ENCODE assay signal across 18 cellular contexts in genomic region chr7:140586517-140586916, GRCh38. TPM values are rescaled to one million over a fixed set of nuclear protein-coding genes. Genes with fewer than 3 reads are reported as not detected.
DNase-seq lines count a peak whose midpoint lies in the region; ATAC-seq and TF ChIP-seq lines count a peak whose summit lies in the region.
"Had no signal": no experiment of that assay in that cellular context is flagged by ENCODE, and none has a peak within 500 bp of the region (broad histone marks: within the 10 kb centered on the region; RNA-seq: fewer than 3 reads in every experiment).

No MANE protein-coding gene starts in this region.

- H3K36me3 ChIP-seq in right atrium auricular region (peaks cover 10% of the 10 kb centered on the region), left ventricle myocardium inferior (peaks cover 55% of the 10 kb centered on the region)

- ATAC-seq in Right ventricle myocardium superior (ENCODE audit: poor library complexity) = peak; percentile 73
- ATAC-seq in HG02884 (IDR thresholded peaks at IDR 0.05; ENCODE audit: unreplicated experiment) = no peak
- ATAC-seq: HCT116 had no signal

- intact Hi-C loops in Right ventricle myocardium superior (cut with DNase I) = no loop called here
- intact Hi-C loops in left ventricle myocardium inferior (cut with micrococcal nuclease) = no loop called here

- H3K27ac ChIP-seq in right atrium auricular region (no peak overlapping the region), left ventricle myocardium inferior (replicated peaks) (no peak overlapping the region)
- H3K27ac ChIP-seq: BLaER1, GM23248 had no signal

- DNase-seq in Right ventricle myocardium superior (peak; percentile 53), right atrium auricular region (ENCODE audit: low spot score) (no peak), cerebellum (ENCODE audit: low spot score) (peak; percentile 41), left ventricle myocardium inferior (peak; percentile 27), progenitor cell of endocrine pancreas (ENCODE audit: low spot score, unreplicated experiment) (no peak), SHP77 (lab: John Stamatoyannopoulos, UW) (no peak), NCI-H2081 (lab: John Stamatoyannopoulos, UW) (no peak)
- DNase-seq: 8988T; AML-193; Caco-2; CD8-positive, alpha-beta memory T cell; DND-41; GF-D8; GM23248 had no signal

- H3K4me1 Mint-ChIP-seq in progenitor cell of endocrine pancreas (ENCODE audit: low read depth) = no peaks in the 10 kb centered on the region

- no peaks in the 10 kb centered on the region for H3K9me3 Mint-ChIP-seq in progenitor cell of endocrine pancreas (ENCODE audit: low read depth)
- H3K9me3 Mint-ChIP-seq: CD8-positive, alpha-beta memory T cell had no signal

- H3K9me3 ChIP-seq in right atrium auricular region = no peaks in the 10 kb centered on the region
- no peaks in the 10 kb centered on the region for H3K9me3 ChIP-seq in left ventricle myocardium inferior (replicated peaks)
- H3K9me3 ChIP-seq: BLaER1, Caco-2 had no signal

- H3K4me1 ChIP-seq in right atrium auricular region (no peaks in the 10 kb centered on the region), left ventricle myocardium inferior (peaks cover 13% of the 10 kb centered on the region)
- H3K4me1 ChIP-seq: BLaER1, Caco-2 had no signal

- H3K27me3 ChIP-seq in right atrium auricular region = no peaks in the 10 kb centered on the region
- no peaks in the 10 kb centered on the region for H3K27me3 ChIP-seq in left ventricle myocardium inferior (ENCODE audit: low read depth)
- H3K27me3 ChIP-seq: BLaER1 had no signal

- H3K27me3 Mint-ChIP-seq in progenitor cell of endocrine pancreas = no peaks in the 10 kb centered on the region

- no peak for TF ChIP-seq CTCF in right atrium auricular region (IDR thresholded peaks at IDR 0.05)
- TF ChIP-seq CTCF in left ventricle myocardium inferior (IDR thresholded peaks at IDR 0.05; ENCODE audit: borderline replicate concordance) = no peak
- TF ChIP-seq CTCF in progenitor cell of endocrine pancreas (IDR thresholded peaks at IDR 0.05; ENCODE audit: unreplicated experiment) = no peak

- H3K4me3 ChIP-seq in right atrium auricular region (no peak overlapping the region), left ventricle myocardium inferior (no peak overlapping the region)
- H3K4me3 ChIP-seq: BLaER1, GM23248 had no signal

- peak overlapping the region; percentile 25 for H3K27ac Mint-ChIP-seq in progenitor cell of endocrine pancreas
- H3K27ac Mint-ChIP-seq: CD8-positive, alpha-beta memory T cell had no signal

- H3K36me3 Mint-ChIP-seq in progenitor cell of endocrine pancreas (ENCODE audit: insufficient read depth) = peaks cover 15% of the 10 kb centered on the region
- H3K36me3 Mint-ChIP-seq: CD8-positive, alpha-beta memory T cell had no signal

- H3K4me3 Mint-ChIP-seq in progenitor cell of endocrine pancreas (ENCODE audit: low read depth) = no peak overlapping the region
- H3K4me3 Mint-ChIP-seq: CD8-positive, alpha-beta memory T cell had no signal

RNA-seq across cellular contexts. Expression of gene DENND2A, which starts 54.1 kb away (rescaled TPM):
- total RNA-seq in Right ventricle myocardium superior = 11.6 TPM
- total RNA-seq in right atrium auricular region = 10 to 100 TPM in 1 of 2 donors, 1 to 10 TPM in 1; 9.2 to 10.5 TPM
- total RNA-seq in cerebellum = 31.7 TPM
- 10.8 TPM for total RNA-seq in left ventricle myocardium inferior
- 32.0 and 39.8 TPM in 2 replicates for total RNA-seq in progenitor cell of endocrine pancreas
- total RNA-seq: CD8-positive, alpha-beta memory T cell; HT-29 had no signal

Comparison
In these comparisons a context has a peak if more than half of its experiments do, and no peak if none do; other contexts are left out.
1. DNase-seq: peak in Right ventricle myocardium superior (single experiment), cerebellum (single experiment) and left ventricle myocardium inferior (single experiment); none in right atrium auricular region (single experiment), progenitor cell of endocrine pancreas (single experiment), SHP77 (0 of 2) and NCI-H2081 (0 of 2).